In the genomic region with DNA sequence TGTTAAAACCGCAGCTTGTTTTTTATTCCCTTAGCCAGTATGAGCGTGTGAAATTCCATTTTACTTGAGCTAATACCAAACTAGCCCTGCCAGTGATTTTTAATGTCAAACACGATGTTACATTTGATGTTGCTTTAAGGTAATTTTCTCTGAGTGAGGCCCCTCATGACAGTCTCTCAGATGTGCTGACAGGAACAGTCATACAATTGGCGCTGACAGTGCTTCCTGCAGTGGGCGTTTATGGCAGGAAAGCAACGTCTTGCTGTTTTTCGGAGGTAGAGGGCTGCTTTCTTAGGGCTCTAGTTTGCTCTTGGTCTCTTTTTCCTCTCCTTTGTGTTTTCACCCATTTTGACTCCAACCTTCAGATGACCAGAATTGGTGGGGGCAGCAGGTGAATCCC, we compare ENCODE assay signal across 24 cellular contexts. TPM values are rescaled to one million over a fixed set of nuclear protein-coding genes. Genes with fewer than 3 reads are reported as not detected.
"Had no signal": no experiment of that assay in that cellular context is flagged by ENCODE, and none has a peak within 500 bp of the region (broad histone marks: within the 10 kb centered on the region; RNA-seq: fewer than 3 reads in every experiment).

No MANE protein-coding gene starts in this region.

- H3K27ac Mint-ChIP-seq: activated naive CD4-positive, alpha-beta T cell treated with anti-CD3 and anti-CD28 coated beads, Interleukin-2, amount 50 U/mL, for 72 hours; activated T-helper 1 cell treated with anti-CD3 and anti-CD28 coated beads, Interleukin-12 subunit alpha, Interleukin-12 subunit beta, Interleukin-2, Interleukin-4 antibody, amounts not matched to agents 30 ng/mL and 10 ng/mL and 1 ng/mL, durations not matched to agents 14 hours and 24 hours and 36 hours; dendritic cell treated with granulocyte-macrophage colony-stimulating factor and Interleukin-4, amounts not matched to agents 40 ng/mL and 50 ng/mL, for 4 days; natural killer cell treated with Interleukin-12 subunit alpha and Interleukin-12 subunit beta and Interleukin-15 and Interleukin-18, amount 100 ng/mL, for 72 hours; T-cell; T-helper 2 cell treated with Interferon-gamma antibody and Interleukin-4, amounts not matched to agents 5 μg/mL and 100 μg/mL, for 36 hours had no signal

- DNase-seq: activated CD4-positive, CD25-positive, alpha-beta regulatory T cell treated with anti-CD3 and anti-CD28 coated beads, Interleukin-2, amount 50 U/mL, for 72 hours; activated gamma-delta T cell; brain microvascular endothelial cell; effector CD8-positive, alpha-beta T cell; hypothalamus; left ventricle myocardium inferior; mammary epithelial cell; midbrain; stimulated activated CD4-positive, alpha-beta T cell treated with anti-CD3 and anti-CD28 coated beads, Interleukin-2, amount 100 ng/mL, for 48 hours; stimulated activated CD8-positive, alpha-beta memory T cell treated with anti-CD3 and anti-CD28 coated beads, Interleukin-4, amount 100 ng/mL, for 48 hours; stimulated activated naive CD4-positive, alpha-beta T cell treated with Interleukin-2 at 50 U/mL for 16 hours; T-cell; upper lobe of right lung; WERI-Rb-1 had no signal

- H3K4me1 Mint-ChIP-seq: T-cell had no signal

- ATAC-seq: esophagus mucosa; natural killer cell treated with Interleukin-12 subunit alpha and Interleukin-12 subunit beta and Interleukin-15 and Interleukin-18, amount 100 ng/mL, for 72 hours; T-cell; upper lobe of right lung had no signal

- H3K9me3 Mint-ChIP-seq: activated naive CD4-positive, alpha-beta T cell treated with anti-CD3 and anti-CD28 coated beads, Interleukin-2, amount 50 U/mL, for 72 hours; activated T-helper 1 cell treated with anti-CD3 and anti-CD28 coated beads, Interleukin-12 subunit alpha, Interleukin-12 subunit beta, Interleukin-2, Interleukin-4 antibody, amounts not matched to agents 30 ng/mL and 10 ng/mL and 1 ng/mL, durations not matched to agents 14 hours and 24 hours and 36 hours; dendritic cell treated with granulocyte-macrophage colony-stimulating factor and Interleukin-4, amounts not matched to agents 40 ng/mL and 50 ng/mL, for 4 days; natural killer cell treated with Interleukin-12 subunit alpha and Interleukin-12 subunit beta and Interleukin-15 and Interleukin-18, amount 100 ng/mL, for 72 hours; T-cell; T-helper 2 cell treated with Interferon-gamma antibody and Interleukin-4, amounts not matched to agents 5 μg/mL and 100 μg/mL, for 36 hours had no signal

- H3K27me3 Mint-ChIP-seq: dendritic cell treated with granulocyte-macrophage colony-stimulating factor and Interleukin-4, amounts not matched to agents 40 ng/mL and 50 ng/mL, for 4 days had no signal

- H3K4me3 Mint-ChIP-seq: activated T-helper 1 cell treated with anti-CD3 and anti-CD28 coated beads, Interleukin-12 subunit alpha, Interleukin-12 subunit beta, Interleukin-2, Interleukin-4 antibody, amounts not matched to agents 30 ng/mL and 10 ng/mL and 1 ng/mL, durations not matched to agents 14 hours and 24 hours and 36 hours; dendritic cell treated with granulocyte-macrophage colony-stimulating factor and Interleukin-4, amounts not matched to agents 40 ng/mL and 50 ng/mL, for 4 days; natural killer cell treated with Interleukin-12 subunit alpha and Interleukin-12 subunit beta and Interleukin-15 and Interleukin-18, amount 100 ng/mL, for 72 hours; T-cell; T-helper 2 cell treated with Interferon-gamma antibody and Interleukin-4, amounts not matched to agents 5 μg/mL and 100 μg/mL, for 36 hours had no signal

- H3K36me3 Mint-ChIP-seq: activated naive CD4-positive, alpha-beta T cell treated with anti-CD3 and anti-CD28 coated beads, Interleukin-2, amount 50 U/mL, for 72 hours; natural killer cell treated with Interleukin-12 subunit alpha and Interleukin-12 subunit beta and Interleukin-15 and Interleukin-18, amount 100 ng/mL, for 72 hours; T-cell had no signal

RNA-seq across cellular contexts. Expression of a gene that starts 19.3 kb away (rescaled TPM):
- total RNA-seq: activated naive CD4-positive, alpha-beta T cell treated with anti-CD3 and anti-CD28 coated beads, Interleukin-2, amount 50 U/mL, for 72 hours; activated T-helper 1 cell treated with anti-CD3 and anti-CD28 coated beads, Interleukin-12 subunit alpha, Interleukin-12 subunit beta, Interleukin-2, Interleukin-4 antibody, amounts not matched to agents 30 ng/mL and 10 ng/mL and 1 ng/mL, durations not matched to agents 14 hours and 24 hours and 36 hours; ascending aorta; endothelial cell of umbilical vein; esophagus mucosa; frontal cortex; left ventricle myocardium inferior; mammary epithelial cell; natural killer cell treated with Interleukin-12 subunit alpha and Interleukin-12 subunit beta and Interleukin-15 and Interleukin-18, amount 100 ng/mL, for 72 hours; posterior vena cava had no signal
